In genomic region chr1:161017181-161017580, GRCh38 we compare ENCODE assay signal across 9 cellular contexts. TPM values are rescaled to one million over a fixed set of nuclear protein-coding genes. Genes with fewer than 3 reads are reported as not detected.
DNase-seq lines count a peak whose midpoint lies in the region; FAIRE-seq and TF ChIP-seq lines count a peak whose summit lies in the region.
"Not testable (repeated sequence)": the region's sequence is repeated elsewhere in the genome, so short reads cannot be mapped to it uniquely, and the experiment has no call there.
"Had no signal": no experiment of that assay in that cellular context is flagged by ENCODE, and none has a peak within 500 bp of the region (broad histone marks: within the 10 kb centered on the region; RNA-seq: fewer than 3 reads in every experiment).

No MANE protein-coding gene starts in this region.

- POLR2A ChIA-PET in CD8-positive, alpha-beta memory T cell (lab: Charles Lee); PC-9 (lab: Charles Lee; ENCODE audit: unreplicated experiment): not testable (repeated sequence)

- dilution Hi-C loops in keratinocyte (cut with MboI; ENCODE audit: extremely low pct_ligation_motif_present, low sequenced_read_pairs), result not testable (repeated sequence)

- not testable (repeated sequence) for TF ChIP-seq CTCF in PC-9 (conservative IDR thresholded peaks at IDR 0.05); adrenal gland (IDR thresholded peaks at IDR 0.05); epithelial cell of esophagus (IDR thresholded peaks at IDR 0.05; ENCODE audit: insufficient read depth, low read depth, low read length, missing control alignments); keratinocyte (optimal IDR thresholded peaks at IDR 0.05 in 1 of 3, IDR thresholded peaks at IDR 0.05 in 1 of 3, conservative IDR thresholded peaks at IDR 0.05 in 1 of 3; ENCODE audit: extremely low read depth in 1 of 3, insufficient read depth in 2 of 3, low read length in 3 of 3); neural progenitor cell (IDR thresholded peaks at IDR 0.05); stomach (IDR thresholded peaks at IDR 0.05)

- not testable (repeated sequence) for TF ChIP-seq POLR2A in adrenal gland (IDR thresholded peaks at IDR 0.05); stomach (IDR thresholded peaks at IDR 0.05)

- not testable (repeated sequence) for H3K4me3 ChIP-seq in CD8-positive, alpha-beta memory T cell (ENCODE audit: low read length); PC-9; adrenal gland; neural progenitor cell
- H3K4me3 ChIP-seq in epithelial cell of esophagus (ENCODE audit: low read length) (peak overlapping the region; percentile 98), keratinocyte (ENCODE audit: control insufficient read depth in 2 of 3, extremely low read depth in 1 of 3, insufficient read depth in 2 of 3, low read depth in 1 of 3, low read length in 3 of 3) (peak overlapping the region in 1 of 3 experiments; percentile 11), stomach (peak overlapping the region in 1 of 4 donors; percentile 3)

- intact Hi-C loops in PC-9 (cut with micrococcal nuclease; ENCODE audit: unreplicated experiment); adrenal gland (cut with DNase I); stomach (cut with DNase I; ENCODE audit: low total_unique reads): not testable (repeated sequence)

- peaks cover 48% of the 10 kb centered on the region for H3K4me1 ChIP-seq in CD8-positive, alpha-beta memory T cell (ENCODE audit: insufficient read depth, low read length)
- H3K4me1 ChIP-seq in PC-9 (replicated peaks; ENCODE audit: insufficient read depth), result peaks cover 78% of the 10 kb centered on the region
- H3K4me1 ChIP-seq in adrenal gland (replicated peaks in 1 of 2), result peaks cover 33 to 58% of the 10 kb centered on the region in 2 donors
- H3K4me1 ChIP-seq in keratinocyte (ENCODE audit: control insufficient read depth, extremely low read depth, insufficient read depth, low read length), result peaks cover 55% of the 10 kb centered on the region
- peaks cover 22% of the 10 kb centered on the region for H3K4me1 ChIP-seq in neural progenitor cell
- H3K4me1 ChIP-seq in stomach, result peaks cover 53 to 91% (median 65%) of the 10 kb centered on the region in 4 donors

- H3K36me3 Mint-ChIP-seq in CD8-positive, alpha-beta memory T cell; neural progenitor cell: not testable (repeated sequence)

- not testable (repeated sequence) for H3K27ac ChIP-seq in CD8-positive, alpha-beta memory T cell (ENCODE audit: low read depth, low read length); neural progenitor cell
- peak overlapping the region; percentile 38; the same call in 1 of the 2 replicates for H3K27ac ChIP-seq in PC-9
- peak overlapping the region in 3 of 5 donors; percentile 29 to 46 (median 34) for H3K27ac ChIP-seq in adrenal gland
- peak overlapping the region; percentile 95 for H3K27ac ChIP-seq in keratinocyte (ENCODE audit: control insufficient read depth, insufficient read depth, low read length)
- H3K27ac ChIP-seq in stomach, result peak overlapping the region in 4 of 5 donors; percentile 22 to 89 (median 78)

- not testable (repeated sequence) for H3K4me3 Mint-ChIP-seq in CD8-positive, alpha-beta memory T cell; neural progenitor cell

- not testable (repeated sequence) for H3K9me2 ChIP-seq in PC-9 (ENCODE audit: insufficient read depth)

- H3K79me2 ChIP-seq in PC-9 (ENCODE audit: low read depth), result peaks cover 80% of the 10 kb centered on the region
- H3K79me2 ChIP-seq in keratinocyte (ENCODE audit: control insufficient read depth, insufficient read depth, low read length), result peaks cover 68% of the 10 kb centered on the region
- peaks cover 84% of the 10 kb centered on the region for H3K79me2 ChIP-seq in neural progenitor cell (ENCODE audit: low read depth)

- BruUV-seq in PC-9 (replicated peaks; lab: Mats Ljungman, UMichigan), result not testable (repeated sequence)

- H3K9me3 ChIP-seq in CD8-positive, alpha-beta memory T cell (ENCODE audit: low read length); PC-9 (ENCODE audit: insufficient read depth, low read depth); adrenal gland (replicated peaks in 1 of 3); keratinocyte (ENCODE audit: control insufficient read depth, low read depth, low read length); neural progenitor cell (ENCODE audit: low read depth); stomach: not testable (repeated sequence)

- not testable (repeated sequence) for H3K36me3 ChIP-seq in CD8-positive, alpha-beta memory T cell (ENCODE audit: insufficient read depth, low read length); PC-9 (ENCODE audit: low read depth); adrenal gland (replicated peaks in 1 of 2); neural progenitor cell; stomach
- H3K36me3 ChIP-seq in keratinocyte (ENCODE audit: control insufficient read depth in 2 of 2, extremely low read depth in 1 of 2, insufficient read depth in 2 of 2, low read length in 2 of 2), result peaks cover 7 to 13% of the 10 kb centered on the region in 2 experiments

- not testable (repeated sequence) for H2AFZ ChIP-seq in PC-9; keratinocyte (ENCODE audit: control insufficient read depth, low read length); neural progenitor cell (replicated peaks)

- H3K27me3 Mint-ChIP-seq in CD8-positive, alpha-beta memory T cell, result not testable (repeated sequence)
- H3K27me3 Mint-ChIP-seq in neural progenitor cell (ENCODE audit: insufficient read depth, low read depth), result peaks cover 36% of the 10 kb centered on the region

- peak overlapping the region; percentile 93 for H3K4me2 ChIP-seq in PC-9
- peak overlapping the region; percentile 60 for H3K4me2 ChIP-seq in keratinocyte (ENCODE audit: control insufficient read depth, extremely low read depth, insufficient read depth, low read depth, low read length)
- peak overlapping the region; percentile 30 for H3K4me2 ChIP-seq in neural progenitor cell

- peaks cover 56% of the 10 kb centered on the region for H3F3A ChIP-seq in PC-9 (ENCODE audit: insufficient read depth, low read depth)
- H3F3A ChIP-seq in neural progenitor cell (ENCODE audit: low read depth), result peaks cover 24% of the 10 kb centered on the region

- H3K9me3 Mint-ChIP-seq in CD8-positive, alpha-beta memory T cell; neural progenitor cell: not testable (repeated sequence)

- H3K9ac ChIP-seq in keratinocyte (ENCODE audit: control insufficient read depth, extremely low read depth, insufficient read depth, low read length); neural progenitor cell: not testable (repeated sequence)

- not testable (repeated sequence) for DNase-seq in CD8-positive, alpha-beta memory T cell; PC-9; adrenal gland; epithelial cell of esophagus (ENCODE audit: low read depth); keratinocyte (ENCODE audit: low read depth, low spot score); neural progenitor cell (ENCODE audit: low spot score); stomach

- peaks cover 35 to 75% (median 50%) of the 10 kb centered on the region in 3 donors for H3K4me1 Mint-ChIP-seq in CD8-positive, alpha-beta memory T cell
- peaks cover 27% of the 10 kb centered on the region for H3K4me1 Mint-ChIP-seq in neural progenitor cell

- not testable (repeated sequence) for H3K9me1 ChIP-seq in keratinocyte (ENCODE audit: control insufficient read depth, extremely low read depth, insufficient read depth, low read length)

- FAIRE-seq in keratinocyte (lab: Jason Lieb, UNC), result not testable (repeated sequence)

- not testable (repeated sequence) for H3K27me3 ChIP-seq in CD8-positive, alpha-beta memory T cell (ENCODE audit: insufficient read depth, low read length, poor library complexity, severe bottlenecking); PC-9 (ENCODE audit: insufficient read depth, low read depth); adrenal gland; keratinocyte (ENCODE audit: control insufficient read depth, extremely low read depth, insufficient read depth, low read length); neural progenitor cell; stomach

- not testable (repeated sequence) for TF ChIP-seq EP300 in stomach (IDR thresholded peaks at IDR 0.05)

- H4K20me1 ChIP-seq in PC-9 (ENCODE audit: insufficient read depth) (peaks cover 28% of the 10 kb centered on the region), neural progenitor cell (ENCODE audit: low read depth) (peaks cover 46% of the 10 kb centered on the region)
- H4K20me1 ChIP-seq in keratinocyte (ENCODE audit: control insufficient read depth, extremely low read depth, insufficient read depth, low read length), result not testable (repeated sequence)

- 70 to 87% (median 78%) methylated on average over 5 to 7 of the region's 7 CpGs for WGBS in adrenal gland, 4 donors
- WGBS in stomach, 5 donors, result 56 to 68% (median 61%) methylated on average over 6 to 7 of the region's 7 CpGs

- CTCF ChIA-PET in CD8-positive, alpha-beta memory T cell (lab: Charles Lee); PC-9 (lab: Charles Lee): not testable (repeated sequence)

- H3K27ac Mint-ChIP-seq in CD8-positive, alpha-beta memory T cell, result peak overlapping the region in 6 of 8 donors; percentile 10 to 74 (median 62)
- H3K27ac Mint-ChIP-seq in neural progenitor cell, result not testable (repeated sequence)

RNA-seq across cellular contexts. Expression of gene F11R, which starts 3.8 kb away (rescaled TPM):
- total RNA-seq in CD8-positive, alpha-beta memory T cell, result 10 to 100 TPM; 11.6 to 14.1 TPM
- polyA plus RNA-seq in CD8-positive, alpha-beta memory T cell, result 18.3 TPM
- total RNA-seq in PC-9 (2021) (99.9 and 117 TPM in 2 replicates), adrenal gland (10 to 100 TPM; 32.1 to 99.1 (median 55.1) TPM), neural progenitor cell (ENCODE audit: low replicate concordance) (60.0 and 69.3 TPM in 2 replicates), stomach (100 to 1,000 TPM in 1 of 5 donors, 10 to 100 TPM in 3, 1 to 10 TPM in 1; 7.6 to 130 (median 20.9) TPM)
- polyA plus RNA-seq in adrenal gland (10 to 100 TPM; 19.3 to 83.0 (median 22.9) TPM), keratinocyte (201 to 259 TPM (median 224 TPM) in 3 replicates), stomach (10 to 100 TPM; 13.4 to 41.5 (median 29.2) TPM)
- 32.4 TPM for polyA plus RNA-seq in keratinocyte (2011; ENCODE audit: low read depth)
- 96.8 and 161 TPM in 2 replicates for polyA plus RNA-seq in keratinocyte (2011; cell fraction: cytosol; rRNA removed)
- polyA plus RNA-seq in keratinocyte (2011; cell fraction: nucleus; rRNA removed), result 361 and 385 TPM in 2 replicates
- 96.9 and 113 TPM in 2 replicates for polyA plus RNA-seq in keratinocyte (2012; ENCODE audit: low replicate concordance)
- 318 to 388 TPM (median 383 TPM) in 3 replicates for polyA minus RNA-seq in keratinocyte
- 61.6 TPM for polyA minus RNA-seq in keratinocyte (2011; cell fraction: cytosol; rRNA and poly(A)+ RNA removed)
- 190 and 363 TPM in 2 replicates for polyA minus RNA-seq in keratinocyte (2011; cell fraction: nucleus; rRNA and poly(A)+ RNA removed)

RNA-seq across cellular contexts. Expression of gene TSTD1, which starts 21.6 kb away (rescaled TPM):
- 10 to 100 TPM; 40.2 to 46.1 TPM for total RNA-seq in CD8-positive, alpha-beta memory T cell
- polyA plus RNA-seq in CD8-positive, alpha-beta memory T cell, result 288 TPM
- 51.4 and 70.8 TPM in 2 replicates for total RNA-seq in PC-9 (2021)
- 100 to 1,000 TPM in 3 of 8 donors, 10 to 100 TPM in 5; 46.3 to 280 (median 93.3) TPM for total RNA-seq in adrenal gland
- polyA plus RNA-seq in adrenal gland, result 100 to 1,000 TPM in 2 of 3 donors, 10 to 100 TPM in 1; 57.8 to 153 (median 109) TPM
- polyA plus RNA-seq in keratinocyte, result 106 to 128 TPM (median 113 TPM) in 3 replicates
- 95.0 TPM for polyA plus RNA-seq in keratinocyte (2011; ENCODE audit: low read depth)
- polyA plus RNA-seq in keratinocyte (2011; cell fraction: cytosol; rRNA removed), result 77.2 and 119 TPM in 2 replicates
- polyA plus RNA-seq in keratinocyte (2011; cell fraction: nucleus; rRNA removed), result 56.0 and 60.6 TPM in 2 replicates
- 81.0 and 132 TPM in 2 replicates for polyA plus RNA-seq in keratinocyte (2012; ENCODE audit: low replicate concordance)
- polyA minus RNA-seq in keratinocyte, result 17.7 to 24.2 TPM (median 19.1 TPM) in 3 replicates
- 33.0 TPM for polyA minus RNA-seq in keratinocyte (2011; cell fraction: cytosol; rRNA and poly(A)+ RNA removed)
- polyA minus RNA-seq in keratinocyte (2011; cell fraction: nucleus; rRNA and poly(A)+ RNA removed), result 8.2 and 9.7 TPM in 2 replicates
- total RNA-seq in neural progenitor cell (ENCODE audit: low replicate concordance), result 29.9 and 59.9 TPM in 2 replicates
- 100 to 1,000 TPM in 1 of 5 donors, 10 to 100 TPM in 3, not detected in 1; 13.2 to 112 (median 42.7) TPM for total RNA-seq in stomach
- polyA plus RNA-seq in stomach, result 100 to 1,000 TPM; 117 to 186 (median 158) TPM
- total RNA-seq: H4, HFFc6 had no signal

RNA-seq across cellular contexts. Expression of gene USF1, which starts 28.6 kb away (rescaled TPM):
- total RNA-seq in CD8-positive, alpha-beta memory T cell, result 10 to 100 TPM; 63.3 to 67.7 TPM
- polyA plus RNA-seq in CD8-positive, alpha-beta memory T cell, result 6.7 TPM
- total RNA-seq in PC-9 (2021) (34.8 and 43.2 TPM in 2 replicates), adrenal gland (10 to 100 TPM; 41.3 to 82.9 (median 63.7) TPM), neural progenitor cell (ENCODE audit: low replicate concordance) (74.4 and 103 TPM in 2 replicates), stomach (100 to 1,000 TPM in 1 of 5 donors, 10 to 100 TPM in 3, 1 to 10 TPM in 1; 7.2 to 566 (median 65.2) TPM)
- polyA plus RNA-seq in adrenal gland (100 to 1,000 TPM in 2 of 3 donors, 10 to 100 TPM in 1; 48.0 to 153 (median 144) TPM), keratinocyte (25.1 to 40.7 TPM (median 31.6 TPM) in 3 replicates), stomach (10 to 100 TPM; 48.0 to 73.1 (median 55.9) TPM)
- 29.0 TPM for polyA plus RNA-seq in keratinocyte (2011; ENCODE audit: low read depth)
- 14.4 and 15.5 TPM in 2 replicates for polyA plus RNA-seq in keratinocyte (2011; cell fraction: cytosol; rRNA removed)
- polyA plus RNA-seq in keratinocyte (2011; cell fraction: nucleus; rRNA removed), result 72.9 and 81.7 TPM in 2 replicates
- polyA plus RNA-seq in keratinocyte (2012; ENCODE audit: low replicate concordance), result 26.9 and 37.1 TPM in 2 replicates
- polyA minus RNA-seq in keratinocyte, result 75.2 to 96.5 TPM (median 79.5 TPM) in 3 replicates
- polyA minus RNA-seq in keratinocyte (2011; cell fraction: cytosol; rRNA and poly(A)+ RNA removed), result 43.4 TPM
- polyA minus RNA-seq in keratinocyte (2011; cell fraction: nucleus; rRNA and poly(A)+ RNA removed), result 18.9 and 30.1 TPM in 2 replicates

RNA-seq across cellular contexts. Expression of gene ARHGAP30, which starts 52.5 kb away (rescaled TPM):
- 100 to 1,000 TPM; 147 to 149 TPM for total RNA-seq in CD8-positive, alpha-beta memory T cell
- 213 TPM for polyA plus RNA-seq in CD8-positive, alpha-beta memory T cell
- 0.46 and 0.65 TPM in 2 replicates for total RNA-seq in PC-9 (2021)
- total RNA-seq in adrenal gland, result 10 to 100 TPM in 5 of 8 donors, 1 to 10 TPM in 3; 3.7 to 15.7 (median 10.5) TPM
- polyA plus RNA-seq in adrenal gland, result 10 to 100 TPM in 1 of 3 donors, 1 to 10 TPM in 2; 3.7 to 17.5 (median 4.5) TPM
- polyA plus RNA-seq in keratinocyte, result 0.05 to 0.45 TPM (median 0.16 TPM) in 3 replicates
- 6.6 TPM for polyA plus RNA-seq in keratinocyte (2011; ENCODE audit: low read depth)
- 0.05 and 0.06 TPM in 2 replicates for polyA plus RNA-seq in keratinocyte (2011; cell fraction: cytosol; rRNA removed)
- polyA plus RNA-seq in keratinocyte (2011; cell fraction: nucleus; rRNA removed), result 0.99 and 1.1 TPM in 2 replicates
- 0.29 and 11.6 TPM in 2 replicates for polyA plus RNA-seq in keratinocyte (2012; ENCODE audit: low replicate concordance)
- polyA minus RNA-seq in keratinocyte, result 0.26 to 0.42 TPM in 2 of 3 replicates, not detected in the other
- polyA minus RNA-seq in keratinocyte (2011; cell fraction: cytosol; rRNA and poly(A)+ RNA removed), result not detected
- 0.63 and 0.93 TPM in 2 replicates for polyA minus RNA-seq in keratinocyte (2011; cell fraction: nucleus; rRNA and poly(A)+ RNA removed)
- total RNA-seq in neural progenitor cell (ENCODE audit: low replicate concordance), result 0.06 TPM in 1 of 2 replicates, not detected in the other
- total RNA-seq in stomach, result 10 to 100 TPM in 3 of 5 donors, 1 to 10 TPM in 2; 2.6 to 28.6 (median 12.9) TPM
- 1 to 10 TPM; 2.8 to 5.5 (median 4.6) TPM for polyA plus RNA-seq in stomach
- total RNA-seq: HFFc6 had no signal

Comparison
In these comparisons a context has a peak if more than half of its experiments do, and no peak if none do; other contexts are left out.
1. H3K4me2 ChIP-seq: peak in every context shown above with its lines; median percentile 93 in PC-9; 60 in keratinocyte; 30 in neural progenitor cell.